In genomic region chr1:85200367-85200869, GRCh38 we compare ENCODE assay signal across 9 cellular contexts. TPM values are rescaled to one million over a fixed set of nuclear protein-coding genes. Genes with fewer than 3 reads are reported as not detected.
A peak's percentile ranks its signal among the peaks of the same experiment; 100 is the strongest.
DNase-seq lines count a peak whose midpoint lies in the region; ATAC-seq and TF ChIP-seq lines count a peak whose summit lies in the region.
"Had no signal": no experiment of that assay in that cellular context is flagged by ENCODE, and none has a peak within 500 bp of the region (broad histone marks: within the 10 kb centered on the region; RNA-seq: fewer than 3 reads in every experiment).

No MANE protein-coding gene starts in this region.

- H3K9me3 ChIP-seq in psoas muscle: no peaks in the 10 kb centered on the region

- no peaks in the 10 kb centered on the region for H3K9me3 Mint-ChIP-seq in activated T-helper 17 cell treated with anti-CD3 and anti-CD28 coated beads, Interleukin-2, amount 50 U/mL, for 72 hours

- peak overlapping the region; percentile 96 for H3K4me3 ChIP-seq in psoas muscle

- no peaks in the 10 kb centered on the region for H3K4me1 Mint-ChIP-seq in activated T-helper 17 cell treated with anti-CD3 and anti-CD28 coated beads, Interleukin-2, amount 50 U/mL, for 72 hours

- H3K27me3 ChIP-seq in psoas muscle (ENCODE audit: insufficient read depth in 3 of 3, low read length in 2 of 3): no peaks in the 10 kb centered on the region

- no peaks in the 10 kb centered on the region for H3K36me3 ChIP-seq in psoas muscle (ENCODE audit: insufficient read depth in 1 of 2, low read depth in 1 of 2)

- H3K4me1 ChIP-seq in psoas muscle: peaks cover 13% of the 10 kb centered on the region

- peak; percentile 32 for ATAC-seq in HG02763 (IDR thresholded peaks at IDR 0.05; ENCODE audit: unreplicated experiment)
- peak; percentile 50 for ATAC-seq in activated T-helper 17 cell treated with anti-CD3 and anti-CD28 coated beads, Interleukin-2, amount 50 U/mL, for 72 hours (replicated peaks)
- ATAC-seq in psoas muscle: peak in 1 of 4 donors; percentile 30

- no peaks in the 10 kb centered on the region for H3K36me3 Mint-ChIP-seq in activated T-helper 17 cell treated with anti-CD3 and anti-CD28 coated beads, Interleukin-2, amount 50 U/mL, for 72 hours (ENCODE audit: low read depth)

- peak overlapping the region; percentile 93 for H3K27ac ChIP-seq in psoas muscle

- H3K4me3 Mint-ChIP-seq in activated T-helper 17 cell treated with anti-CD3 and anti-CD28 coated beads, Interleukin-2, amount 50 U/mL, for 72 hours: peak overlapping the region; percentile 81

- WGBS in psoas muscle, 3 donors: 0 to 2% (median 1%) methylated on average over 28 to 45 of the region's 45 CpGs

- H3K27ac Mint-ChIP-seq in activated T-helper 17 cell treated with anti-CD3 and anti-CD28 coated beads, Interleukin-2, amount 50 U/mL, for 72 hours: no peak overlapping the region

- DNase-seq in NCI-H2029 (lab: John Stamatoyannopoulos, UW) (peak; percentile 69), NCI-H2029 treated with DMSO at 0.1 percent for 48 hours (lab: John Stamatoyannopoulos, UW) (no peak), NCI-H526 (lab: John Stamatoyannopoulos, UW) (peak; percentile 23 to 76), cardiac septum (ENCODE audit: low spot score) (peak; percentile 75), psoas muscle (no peak), foreskin melanocyte (no peak)
- DNase-seq: DND-41 had no signal

- intact Hi-C loops in cardiac septum (cut with DNase I) (loop anchor here (5.0 kb wide), 1 partner anchor 53 kb away; no protein-coding TSS in a partner anchor), psoas muscle (cut with DNase I) (loop anchor here in 1 of 2 donors (5.0 kb wide), 1 partner anchor 57 kb away; the partner anchor contains the start of gene C1orf52)

- H3K27me3 Mint-ChIP-seq in activated T-helper 17 cell treated with anti-CD3 and anti-CD28 coated beads, Interleukin-2, amount 50 U/mL, for 72 hours: peaks cover 7% of the 10 kb centered on the region

- TF ChIP-seq CTCF in psoas muscle (IDR thresholded peaks at IDR 0.05): no peak

RNA-seq across cellular contexts. Expression of gene SYDE2, which starts 0.4 kb away (rescaled TPM):
- 1 to 10 TPM; 1.4 to 2.3 TPM for total RNA-seq in activated T-helper 17 cell treated with anti-CD3 and anti-CD28 coated beads, Interleukin-2, amount 50 U/mL, for 72 hours
- 20.2 TPM for total RNA-seq in cardiac septum
- 1 to 10 TPM; 3.9 to 5.9 (median 4.9) TPM for total RNA-seq in psoas muscle
- polyA plus RNA-seq in psoas muscle: 1 to 10 TPM in 1 of 3 donors, under 1 TPM in 2; 0.30 to 1.9 (median 0.66) TPM

RNA-seq across cellular contexts. Expression of gene C1orf52, which starts 59.0 kb away (rescaled TPM):
- total RNA-seq in activated T-helper 17 cell treated with anti-CD3 and anti-CD28 coated beads, Interleukin-2, amount 50 U/mL, for 72 hours: 10 to 100 TPM; 16.9 to 19.1 TPM
- total RNA-seq in cardiac septum (17.4 TPM), psoas muscle (10 to 100 TPM; 10.2 to 20.7 (median 13.1) TPM)
- polyA plus RNA-seq in psoas muscle: 10 to 100 TPM; 13.3 to 28.8 (median 20.7) TPM

Comparison
In these comparisons a context has a peak if more than half of its experiments do, and no peak if none do; other contexts are left out.
1. DNase-seq: peak in NCI-H2029 (single experiment), NCI-H526 (2 of 2) and cardiac septum (single experiment); none in NCI-H2029 treated with DMSO at 0.1 percent for 48 hours (single experiment), psoas muscle (0 of 2) and foreskin melanocyte (single experiment).